11 cellular contexts compared by ENCODE assay signal in the genomic region with DNA sequence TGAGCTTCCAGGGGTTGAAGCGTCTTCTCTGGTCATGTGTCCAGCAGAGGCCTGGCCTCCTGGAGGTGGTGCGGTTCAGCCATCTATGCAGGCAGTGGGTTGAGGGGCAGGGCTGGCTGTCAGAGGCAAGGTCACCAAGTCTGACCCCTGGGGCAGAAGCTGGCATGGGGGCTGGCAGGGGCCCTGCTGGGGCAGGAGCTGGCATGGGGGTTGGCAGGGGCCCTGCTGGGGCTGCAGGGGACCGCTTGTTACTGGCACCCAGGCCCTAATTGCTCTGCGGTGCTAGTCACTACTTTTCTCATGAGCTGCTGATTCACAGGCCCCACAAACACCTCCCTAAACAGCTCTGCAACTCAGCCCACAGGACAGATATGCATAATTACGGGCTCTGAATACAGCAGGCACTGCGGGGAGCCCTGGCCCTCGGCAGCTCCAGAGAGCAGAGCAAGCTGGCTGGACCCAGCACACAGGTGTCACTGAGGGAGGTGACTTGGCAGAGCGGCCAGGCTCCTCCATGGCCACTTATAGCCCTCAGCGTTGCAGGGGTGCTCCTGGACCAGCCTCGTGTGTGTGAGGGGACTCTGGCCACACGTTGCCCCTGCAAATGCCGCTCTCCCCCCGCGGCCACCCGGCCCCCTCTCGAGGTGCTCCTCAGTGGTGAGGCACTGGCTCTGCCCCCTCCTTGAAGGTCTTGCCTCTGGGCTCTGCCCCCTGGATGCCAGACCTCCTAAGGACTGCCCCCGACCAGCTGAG. TPM values are rescaled to one million over a fixed set of nuclear protein-coding genes. Genes with fewer than 3 reads are reported as not detected.
DNase-seq lines count a peak whose midpoint lies in the region; ATAC-seq and TF ChIP-seq lines count a peak whose summit lies in the region.
"Had no signal": no experiment of that assay in that cellular context is flagged by ENCODE, and none has a peak within 500 bp of the region (broad histone marks: within the 10 kb centered on the region; RNA-seq: fewer than 3 reads in every experiment).

No MANE protein-coding gene starts in this region.

- H3K4me1 Mint-ChIP-seq in activated CD8-positive, alpha-beta memory T cell treated with anti-CD3 and anti-CD28 coated beads, Interleukin-2, amount 10 ng/mL, durations not matched to agents 7 days and 5 days: peaks cover 25% of the 10 kb centered on the region
- peaks cover 27% of the 10 kb centered on the region for H3K4me1 Mint-ChIP-seq in activated CD8-positive, alpha-beta T cell treated with anti-CD3 and anti-CD28 coated beads, Interleukin-2, amount 10 ng/mL, durations not matched to agents 7 days and 5 days (ENCODE audit: low read depth)
- H3K4me1 Mint-ChIP-seq in nephron: peaks cover 14% of the 10 kb centered on the region

- POLR2A ChIA-PET in activated CD8-positive, alpha-beta T cell treated with anti-CD3 and anti-CD28 coated beads, Interleukin-2, amount 10 ng/mL, durations not matched to agents 7 days and 5 days (lab: Charles Lee): interaction anchor here (1.3 to 2.8 kb wide), 2 partner anchors 9 to 11 kb away, joined by 3 to 19 read pairs; no protein-coding TSS in a partner anchor

- peaks cover 43% of the 10 kb centered on the region for H3K27me3 Mint-ChIP-seq in activated CD8-positive, alpha-beta memory T cell treated with anti-CD3 and anti-CD28 coated beads, Interleukin-2, amount 10 ng/mL, durations not matched to agents 7 days and 5 days
- H3K27me3 Mint-ChIP-seq in activated CD8-positive, alpha-beta T cell treated with anti-CD3 and anti-CD28 coated beads, Interleukin-2, amount 10 ng/mL, durations not matched to agents 7 days and 5 days (ENCODE audit: low read depth): peaks cover 40% of the 10 kb centered on the region
- peaks cover 63% of the 10 kb centered on the region for H3K27me3 Mint-ChIP-seq in nephron (ENCODE audit: low read depth)

- no peaks in the 10 kb centered on the region for H3K9me3 Mint-ChIP-seq in activated CD8-positive, alpha-beta memory T cell treated with anti-CD3 and anti-CD28 coated beads, Interleukin-2, amount 10 ng/mL, durations not matched to agents 7 days and 5 days (ENCODE audit: low read depth)
- H3K9me3 Mint-ChIP-seq in activated CD8-positive, alpha-beta T cell treated with anti-CD3 and anti-CD28 coated beads, Interleukin-2, amount 10 ng/mL, durations not matched to agents 7 days and 5 days (ENCODE audit: insufficient read depth): no peaks in the 10 kb centered on the region
- no peaks in the 10 kb centered on the region for H3K9me3 Mint-ChIP-seq in nephron
- H3K9me3 Mint-ChIP-seq: naive B cell had no signal

- 60 to 65% methylated on average over 10 to 12 of the region's 17 CpGs for WGBS in lower leg skin, 2 donors

- H3K27ac Mint-ChIP-seq in activated CD8-positive, alpha-beta memory T cell treated with anti-CD3 and anti-CD28 coated beads, Interleukin-2, amount 10 ng/mL, durations not matched to agents 7 days and 5 days: peak overlapping the region; percentile 6
- peak overlapping the region; percentile 57 for H3K27ac Mint-ChIP-seq in activated CD8-positive, alpha-beta T cell treated with anti-CD3 and anti-CD28 coated beads, Interleukin-2, amount 10 ng/mL, durations not matched to agents 7 days and 5 days
- peak overlapping the region in 1 of 3 experiments; percentile 18 for H3K27ac Mint-ChIP-seq in nephron

- peaks cover 4 to 7% of the 10 kb centered on the region in 2 donors for H3K4me1 ChIP-seq in gastrocnemius medialis

- intact Hi-C loops in gastrocnemius medialis (cut with DNase I; ENCODE audit: low total_unique reads): no loop called here
- intact Hi-C loops in lower leg skin (cut with DNase I; ENCODE audit: low total_unique reads): no loop called here

- no peak for DNase-seq in activated CD8-positive, alpha-beta memory T cell treated with anti-CD3 and anti-CD28 coated beads, Interleukin-2, amount 10 ng/mL, durations not matched to agents 7 days and 5 days
- no peak for DNase-seq in activated CD8-positive, alpha-beta memory T cell treated with anti-CD3 and anti-CD28 coated beads for 24 hours
- DNase-seq in NCI-H146 (lab: John Stamatoyannopoulos, UW) (peak; percentile 77), gastrocnemius medialis (no peak), lower leg skin (ENCODE audit: low spot score in 2 of 2) (no peak)
- no peak for DNase-seq in activated CD8-positive, alpha-beta T cell treated with anti-CD3 and anti-CD28 coated beads, Interleukin-2, amount 10 ng/mL, durations not matched to agents 7 days and 5 days
- DNase-seq: naive B cell, NCI-H2029 had no signal

- no peaks in the 10 kb centered on the region for H3K9me3 ChIP-seq in gastrocnemius medialis

- H3K4me3 ChIP-seq in gastrocnemius medialis (no peak overlapping the region), lower leg skin (ENCODE audit: low read depth, poor library complexity, severe bottlenecking) (no peak overlapping the region)

- H3K36me3 Mint-ChIP-seq in activated CD8-positive, alpha-beta memory T cell treated with anti-CD3 and anti-CD28 coated beads, Interleukin-2, amount 10 ng/mL, durations not matched to agents 7 days and 5 days: no peaks in the 10 kb centered on the region
- no peaks in the 10 kb centered on the region for H3K36me3 Mint-ChIP-seq in activated CD8-positive, alpha-beta T cell treated with anti-CD3 and anti-CD28 coated beads, Interleukin-2, amount 10 ng/mL, durations not matched to agents 7 days and 5 days (ENCODE audit: low read depth)
- H3K36me3 Mint-ChIP-seq in nephron (ENCODE audit: low read depth): no peaks in the 10 kb centered on the region
- H3K36me3 Mint-ChIP-seq: naive B cell had no signal

- peaks cover 49 to 58% (median 56%) of the 10 kb centered on the region in 3 donors for H3K27me3 ChIP-seq in gastrocnemius medialis

- TF ChIP-seq POLR2A in gastrocnemius medialis (IDR thresholded peaks at IDR 0.05): no peak
- no peak for TF ChIP-seq POLR2A in lower leg skin (IDR thresholded peaks at IDR 0.05)

- in situ Hi-C loops in gastrocnemius medialis (cut with MboI; ENCODE audit: low sequenced_read_pairs in 4 of 4): no loop called here

- CTCF ChIA-PET in activated CD8-positive, alpha-beta memory T cell treated with anti-CD3 and anti-CD28 coated beads, Interleukin-2, amount 10 ng/mL, durations not matched to agents 7 days and 5 days (lab: Charles Lee): interaction anchor here (1.0 to 3.1 kb wide), 3 partner anchors 9 to 51 kb away, joined by 3 to 11 read pairs (median 7); no protein-coding TSS in a partner anchor
- CTCF ChIA-PET in activated CD8-positive, alpha-beta T cell treated with anti-CD3 and anti-CD28 coated beads, Interleukin-2, amount 10 ng/mL, durations not matched to agents 7 days and 5 days (lab: Charles Lee): interaction anchor here (1.0 to 1.5 kb wide), 2 partner anchors 51 to 194 kb away, joined by 3 read pairs; a partner anchor contains a TSS

- ATAC-seq in activated CD8-positive, alpha-beta memory T cell treated with anti-CD3 and anti-CD28 coated beads, Interleukin-2, amount 10 ng/mL, durations not matched to agents 7 days and 5 days: peak; percentile 37
- ATAC-seq in activated CD8-positive, alpha-beta T cell treated with anti-CD3 and anti-CD28 coated beads, Interleukin-2, amount 10 ng/mL, durations not matched to agents 7 days and 5 days: peak; percentile 4
- ATAC-seq in gastrocnemius medialis: no peak
- no peak for ATAC-seq in HG03439 (IDR thresholded peaks at IDR 0.05; ENCODE audit: unreplicated experiment)

- H3K36me3 ChIP-seq in gastrocnemius medialis: no peaks in the 10 kb centered on the region

- TF ChIP-seq CTCF in nephron (IDR thresholded peaks at IDR 0.05; ENCODE audit: unreplicated experiment in 3 of 3) (no peak), gastrocnemius medialis (IDR thresholded peaks at IDR 0.05 in 4 of 5, conservative IDR thresholded peaks at IDR 0.05 in 1 of 5) (no peak), lower leg skin (IDR thresholded peaks at IDR 0.05) (no peak)

- no peak overlapping the region for H3K27ac ChIP-seq in gastrocnemius medialis

- peak overlapping the region; percentile 52 for H3K4me3 Mint-ChIP-seq in activated CD8-positive, alpha-beta memory T cell treated with anti-CD3 and anti-CD28 coated beads, Interleukin-2, amount 10 ng/mL, durations not matched to agents 7 days and 5 days
- H3K4me3 Mint-ChIP-seq in activated CD8-positive, alpha-beta T cell treated with anti-CD3 and anti-CD28 coated beads, Interleukin-2, amount 10 ng/mL, durations not matched to agents 7 days and 5 days: peak overlapping the region; percentile 47
- peak overlapping the region in 2 of 3 experiments; percentile 58 to 63 for H3K4me3 Mint-ChIP-seq in nephron

RNA-seq across cellular contexts. Expression of a gene that starts 32.6 kb away (rescaled TPM):
- total RNA-seq in activated CD8-positive, alpha-beta memory T cell treated with anti-CD3 and anti-CD28 coated beads, Interleukin-2, amount 10 ng/mL, durations not matched to agents 7 days and 5 days: 1 to 10 TPM in 1 of 2 experiments, under 1 TPM in 1; 0.14 to 1.3 TPM
- total RNA-seq in activated CD8-positive, alpha-beta T cell treated with anti-CD3 and anti-CD28 coated beads, Interleukin-2, amount 10 ng/mL, durations not matched to agents 7 days and 5 days: under 1 TPM; 0.39 to 0.53 TPM
- total RNA-seq in gastrocnemius medialis (1 to 10 TPM in 1 of 4 donors, under 1 TPM in 1, not detected in 2; 0.91 to 1.0 TPM), lower leg skin (under 1 TPM in 3 of 4 donors, not detected in 1; 0.12 to 0.34 (median 0.13) TPM)
- total RNA-seq: skeletal muscle tissue had no signal

Comparison
In these comparisons a context has a peak if more than half of its experiments do, and no peak if none do; other contexts are left out.
1. ATAC-seq: peak in activated CD8-positive, alpha-beta memory T cell treated with anti-CD3 and anti-CD28 coated beads, Interleukin-2, amount 10 ng/mL, durations not matched to agents 7 days and 5 days (single experiment) and activated CD8-positive, alpha-beta T cell treated with anti-CD3 and anti-CD28 coated beads, Interleukin-2, amount 10 ng/mL, durations not matched to agents 7 days and 5 days (single experiment); none in gastrocnemius medialis (0 of 2) and HG03439 (single experiment).
2. Peak in every context shown above with its lines, with median percentiles within 50 percentile points of each other: H3K4me3 Mint-ChIP-seq.